Comparison of ENCODE assay signal across 1 cellular context in genomic region chr1:86503477-86504129, GRCh38.
A peak's percentile ranks its signal among the peaks of the same experiment; 100 is the strongest.
TF ChIP-seq lines count a peak whose summit lies in the region.

No MANE protein-coding gene starts in this region.

TF ChIP-seq in H1, 55 proteins besides CTCF, POLR2A, EP300 and RAD21:
- TF ChIP-seq BACH1 (IDR thresholded peaks at IDR 0.05; ENCODE audit: low read length) (no peak), E2F6 (IDR thresholded peaks at IDR 0.05) (peak; percentile 54; the same call in 1 of the 2 replicates), PHF8 (conservative IDR thresholded peaks at IDR 0.05; ENCODE audit: low read depth, low read length) (no peak), FOSL1 (IDR thresholded peaks at IDR 0.05; ENCODE audit: insufficient read depth, low read depth, low read length) (no peak), MAFK (IDR thresholded peaks at IDR 0.05; ENCODE audit: low read depth, low read length) (no peak), GTF2F1 (IDR thresholded peaks at IDR 0.05; ENCODE audit: borderline replicate concordance, low read depth, low read length) (no peak), SP1 (IDR thresholded peaks at IDR 0.05; ENCODE audit: low read depth, low read length) (no peak), NANOG (IDR thresholded peaks at IDR 0.05; ENCODE audit: insufficient read depth, low read depth, low read length, poor library complexity, severe bottlenecking) (no peak), SIX5 (IDR thresholded peaks at IDR 0.05; ENCODE audit: low read depth, low read length) (no peak), CTBP2 (IDR thresholded peaks at IDR 0.05; ENCODE audit: borderline replicate concordance, insufficient read depth, insufficient read length, low read length) (no peak), MAX (IDR thresholded peaks at IDR 0.05) (peak; percentile 33; the same call in 1 of the 2 replicates), TAF1 (IDR thresholded peaks at IDR 0.05; ENCODE audit: low read depth, low read length) (no peak), EZH2 (IDR thresholded peaks at IDR 0.05; ENCODE audit: low read depth, low read length, severe bottlenecking) (no peak), RXRA (IDR thresholded peaks at IDR 0.05; ENCODE audit: insufficient read depth, low read depth, low read length) (no peak), KDM1A (IDR thresholded peaks at IDR 0.05; ENCODE audit: borderline replicate concordance, low read length) (no peak), USF2 (IDR thresholded peaks at IDR 0.05; ENCODE audit: low read length) (peak; percentile 40; the same call in 1 of the 2 replicates), ZNF274 (IDR thresholded peaks at IDR 0.05; ENCODE audit: borderline replicate concordance, extremely low read depth, low read length) (no peak)
TF ChIP-seq in H1: peak in this region for 3.
